8 cellular contexts compared by ENCODE assay signal in genomic region chr19:56595548-56595899, GRCh38. TPM values are rescaled to one million over a fixed set of nuclear protein-coding genes. Genes with fewer than 3 reads are reported as not detected.
DNase-seq lines count a peak whose midpoint lies in the region; ATAC-seq and TF ChIP-seq lines count a peak whose summit lies in the region.

No MANE protein-coding gene starts in this region.

- peak overlapping the region; percentile 88 for H3K4me3 Mint-ChIP-seq in activated naive CD4-positive, alpha-beta T cell treated with anti-CD3 and anti-CD28 coated beads, Interleukin-2, amount 10 ng/mL, durations not matched to agents 7 days and 5 days
- H3K4me3 Mint-ChIP-seq in glutamatergic neuron (ENCODE audit: unreplicated experiment): peak overlapping the region; percentile 100

- H3K27me3 Mint-ChIP-seq in activated naive CD4-positive, alpha-beta T cell treated with anti-CD3 and anti-CD28 coated beads, Interleukin-2, amount 10 ng/mL, durations not matched to agents 7 days and 5 days: no peaks in the 10 kb centered on the region
- peaks cover 8% of the 10 kb centered on the region for H3K27me3 Mint-ChIP-seq in glutamatergic neuron (ENCODE audit: unreplicated experiment)

- ATAC-seq in SK-N-SH treated with all-trans-retinoic acid at 6 μM for 48 hours: peak; percentile 73

- no peak for TF ChIP-seq CTCF in glutamatergic neuron (IDR thresholded peaks at IDR 0.05; ENCODE audit: partially characterized antibody, unreplicated experiment)

- no peaks in the 10 kb centered on the region for H3K27me3 ChIP-seq in skeletal muscle satellite cell (ENCODE audit: control insufficient read depth, insufficient read depth, low read length)

- peak overlapping the region; percentile 79 for H3K4me2 ChIP-seq in skeletal muscle satellite cell (ENCODE audit: low read length)

- CTCF ChIA-PET in activated naive CD4-positive, alpha-beta T cell treated with anti-CD3 and anti-CD28 coated beads, Interleukin-2, amount 10 ng/mL, durations not matched to agents 7 days and 5 days (lab: Charles Lee): no interaction called here

- H3K36me3 Mint-ChIP-seq in activated naive CD4-positive, alpha-beta T cell treated with anti-CD3 and anti-CD28 coated beads, Interleukin-2, amount 10 ng/mL, durations not matched to agents 7 days and 5 days: peaks cover 34% of the 10 kb centered on the region
- H3K36me3 Mint-ChIP-seq in glutamatergic neuron (ENCODE audit: unreplicated experiment): peaks cover 25% of the 10 kb centered on the region

- H3K4me1 Mint-ChIP-seq in activated naive CD4-positive, alpha-beta T cell treated with anti-CD3 and anti-CD28 coated beads, Interleukin-2, amount 10 ng/mL, durations not matched to agents 7 days and 5 days: peaks cover 17% of the 10 kb centered on the region
- H3K4me1 Mint-ChIP-seq in glutamatergic neuron (ENCODE audit: low read depth, unreplicated experiment): peaks cover 8% of the 10 kb centered on the region

- peaks cover 6% of the 10 kb centered on the region for H3K4me1 ChIP-seq in skeletal muscle satellite cell (ENCODE audit: control insufficient read depth, insufficient read depth, low read length)

- no peak for DNase-seq in activated naive CD4-positive, alpha-beta T cell treated with anti-CD3 and anti-CD28 coated beads, Interleukin-2, amount 10 ng/mL, durations not matched to agents 7 days and 5 days
- DNase-seq in activated naive CD4-positive, alpha-beta T cell (lab: John Stamatoyannopoulos, UW): no peak
- DNase-seq in glutamatergic neuron: no peak
- no peak for DNase-seq in NOMO-1 treated with DMSO at 0.1 percent for 48 hours (lab: John Stamatoyannopoulos, UW; ENCODE audit: unreplicated experiment)
- no peak for DNase-seq in NK-92 treated with Interleukin-12 subunit alpha and Interleukin-12 subunit beta, amount 100 ng/mL, for 24 hours (lab: John Stamatoyannopoulos, UW)
- no peak for DNase-seq in NCI-H2196 (lab: John Stamatoyannopoulos, UW; ENCODE audit: unreplicated experiment)

- peak overlapping the region; percentile 100 for H3K4me3 ChIP-seq in skeletal muscle satellite cell (ENCODE audit: low read length)

- peak overlapping the region; percentile 92 for H3K27ac Mint-ChIP-seq in activated naive CD4-positive, alpha-beta T cell treated with anti-CD3 and anti-CD28 coated beads, Interleukin-2, amount 10 ng/mL, durations not matched to agents 7 days and 5 days
- H3K27ac Mint-ChIP-seq in glutamatergic neuron (ENCODE audit: unreplicated experiment): peak overlapping the region; percentile 98

- peaks cover 14% of the 10 kb centered on the region for H3K36me3 ChIP-seq in skeletal muscle satellite cell (ENCODE audit: insufficient read depth, low read length)

- H3K9me3 Mint-ChIP-seq in activated naive CD4-positive, alpha-beta T cell treated with anti-CD3 and anti-CD28 coated beads, Interleukin-2, amount 10 ng/mL, durations not matched to agents 7 days and 5 days: peaks cover 54% of the 10 kb centered on the region
- H3K9me3 Mint-ChIP-seq in glutamatergic neuron (ENCODE audit: unreplicated experiment): peaks cover 11% of the 10 kb centered on the region

- peaks cover 11% of the 10 kb centered on the region for H3K9me3 ChIP-seq in skeletal muscle satellite cell (replicated peaks; ENCODE audit: low read length)

- H3K9ac ChIP-seq in skeletal muscle satellite cell (ENCODE audit: low read depth, low read length): peak overlapping the region; percentile 93

TF ChIP-seq in SK-N-SH treated with all-trans-retinoic acid at 6 μM for 48 hours, 23 proteins besides CTCF, POLR2A, EP300 and RAD21:
- TF ChIP-seq ZNF8 (CRISPR knock-in tag; IDR thresholded peaks at IDR 0.05): no peak
- no peak for TF ChIP-seq ZNF565 (CRISPR knock-in tag; conservative IDR thresholded peaks at IDR 0.05; ENCODE audit: low read depth)
- TF ChIP-seq, protein P1, sequence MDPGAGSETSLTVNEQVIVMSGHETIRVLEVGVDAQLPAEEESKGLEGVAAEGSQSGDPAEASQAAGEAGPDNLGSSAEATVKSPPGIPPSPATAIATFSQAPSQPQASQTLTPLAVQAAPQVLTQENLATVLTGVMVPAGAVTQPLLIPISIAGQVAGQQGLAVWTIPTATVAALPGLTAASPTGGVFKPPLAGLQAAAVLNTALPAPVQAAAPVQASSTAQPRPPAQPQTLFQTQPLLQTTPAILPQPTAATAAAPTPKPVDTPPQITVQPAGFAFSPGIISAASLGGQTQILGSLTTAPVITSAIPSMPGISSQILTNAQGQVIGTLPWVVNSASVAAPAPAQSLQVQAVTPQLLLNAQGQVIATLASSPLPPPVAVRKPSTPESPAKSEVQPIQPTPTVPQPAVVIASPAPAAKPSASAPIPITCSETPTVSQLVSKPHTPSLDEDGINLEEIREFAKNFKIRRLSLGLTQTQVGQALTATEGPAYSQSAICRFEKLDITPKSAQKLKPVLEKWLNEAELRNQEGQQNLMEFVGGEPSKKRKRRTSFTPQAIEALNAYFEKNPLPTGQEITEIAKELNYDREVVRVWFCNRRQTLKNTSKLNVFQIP (CRISPR knock-in tag; IDR thresholded peaks at IDR 0.05; ENCODE audit: borderline replicate concordance, low read depth): no peak

RNA-seq across cellular contexts. Expression of gene ZNF71, which starts 0.4 kb away (rescaled TPM):
- 48.2 TPM for total RNA-seq in glutamatergic neuron (ENCODE audit: unreplicated experiment)
- 6.1 and 6.3 TPM in 2 replicates for total RNA-seq in skeletal muscle satellite cell (2012; rRNA removed)

RNA-seq across cellular contexts. Expression of gene ZNF470, which starts 28.3 kb away (rescaled TPM):
- 10.1 TPM for total RNA-seq in glutamatergic neuron (ENCODE audit: unreplicated experiment)
- total RNA-seq in skeletal muscle satellite cell (2012; rRNA removed): 5.8 and 7.6 TPM in 2 replicates

RNA-seq across cellular contexts. Expression of gene SMIM17, which starts 47.4 kb away (rescaled TPM):
- total RNA-seq in glutamatergic neuron (ENCODE audit: unreplicated experiment): 2.7 TPM
- 0.22 TPM in 1 of 2 replicates, not detected in the other for total RNA-seq in skeletal muscle satellite cell (2012; rRNA removed)

RNA-seq across cellular contexts. Expression of gene ZFP28, which starts 56.8 kb away (rescaled TPM):
- 25.9 TPM for total RNA-seq in glutamatergic neuron (ENCODE audit: unreplicated experiment)
- total RNA-seq in skeletal muscle satellite cell (2012; rRNA removed): 7.1 and 7.4 TPM in 2 replicates
